ENCODE assay signal across 4 cellular contexts in the genomic region with DNA sequence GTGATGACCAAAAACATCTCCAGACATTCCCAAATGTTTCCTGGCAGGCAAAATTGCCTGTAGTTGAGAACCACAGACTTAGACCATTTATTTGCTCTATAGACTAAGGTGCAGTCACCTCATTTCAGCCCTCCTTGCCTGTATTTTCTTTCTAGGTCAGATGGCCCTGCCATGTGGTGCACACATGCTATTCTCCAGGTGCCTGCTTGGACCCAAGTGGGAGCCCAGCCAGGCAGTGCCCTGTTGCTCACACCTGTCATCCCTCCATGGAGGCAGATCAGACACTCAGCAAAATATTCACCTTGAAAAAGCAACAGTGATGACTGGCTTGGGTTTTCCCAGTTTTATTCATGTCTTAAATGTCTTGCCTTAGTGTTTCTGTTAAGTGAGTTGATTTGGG.
"Had no signal": no experiment of that assay in that cellular context is flagged by ENCODE, and none has a peak within 500 bp of the region (broad histone marks: within the 10 kb centered on the region; RNA-seq: fewer than 3 reads in every experiment).

No MANE protein-coding gene starts in this region.

- ATAC-seq: GM23338 had no signal

- DNase-seq: H9, HCEC 1CT, KBM-7 had no signal
